Comparison of ENCODE assay signal across 27 cellular contexts in the genomic region with DNA sequence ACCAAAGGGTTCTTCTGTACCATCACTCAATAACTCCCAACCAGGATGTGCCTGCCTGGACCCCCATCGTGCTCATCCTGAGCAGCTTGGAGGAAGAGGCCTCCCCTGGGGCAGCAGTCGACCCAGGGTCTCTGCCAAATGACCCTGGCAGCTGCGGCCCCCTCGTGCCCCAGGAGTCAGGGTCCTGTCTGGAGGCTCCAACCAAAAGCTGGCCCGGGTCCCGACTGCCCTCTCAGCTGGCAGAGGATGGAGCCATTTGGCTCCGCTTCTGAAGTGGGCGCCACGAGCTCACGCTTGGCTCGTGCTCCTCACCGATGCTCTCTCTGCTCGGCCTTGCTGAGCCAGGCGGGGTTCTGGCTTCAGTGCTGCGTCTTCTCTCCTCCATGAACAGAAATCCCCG. TPM values are rescaled to one million over a fixed set of nuclear protein-coding genes. Genes with fewer than 3 reads are reported as not detected.
"Had no signal": no experiment of that assay in that cellular context is flagged by ENCODE, and none has a peak within 500 bp of the region (broad histone marks: within the 10 kb centered on the region; RNA-seq: fewer than 3 reads in every experiment).

No MANE protein-coding gene starts in this region.

- H3K27me3 ChIP-seq: body of pancreas, cardiac muscle cell, neural progenitor cell, transverse colon had no signal

- FAIRE-seq: frontal cortex, islet of Langerhans had no signal

- H2AFZ ChIP-seq: neural progenitor cell had no signal

- H3K4me1 ChIP-seq: adrenal gland, left lung, lower lobe of right lung, neural progenitor cell, spleen, transverse colon had no signal

- DNase-seq: activated CD4-positive, alpha-beta T cell treated with anti-CD3 and anti-CD28 coated beads for 4 hours; activated CD4-positive, alpha-beta T cell treated with anti-CD3 and anti-CD28 coated beads, Interleukin-2, amount 50 U/mL, for 4 hours; activated effector memory CD4-positive, alpha-beta T cell treated with Interleukin-2 at 50 U/mL for 16 hours; activated naive CD4-positive, alpha-beta T cell treated with anti-CD3 and anti-CD28 coated beads for 36 hours; activated naive CD8-positive, alpha-beta T cell treated with anti-CD3 and anti-CD28 coated beads for 36 hours; activated T-cell treated with anti-CD3 and anti-CD28 coated beads for 4 hours; activated T-cell treated with anti-CD3 and anti-CD28 coated beads, Interleukin-2, amount 50 U/mL, for 72 hours; adrenal gland; aorta; body of pancreas; cerebellar nuclear complex; dorsolateral prefrontal cortex; effector memory CD4-positive, alpha-beta T cell; left lung; lower lobe of right lung; mesenchymal stem cell; naive thymus-derived CD8-positive, alpha-beta T cell; right cardiac atrium; spleen; stimulated activated naive CD4-positive, alpha-beta T cell treated with Interleukin-2 at 50 U/mL for 16 hours; transverse colon had no signal

- H3K4me1 Mint-ChIP-seq: activated naive CD8-positive, alpha-beta T cell treated with anti-CD3 and anti-CD28 coated beads for 36 hours had no signal

- H3K27ac ChIP-seq: adrenal gland, body of pancreas, cardiac muscle cell, coronary artery, dorsolateral prefrontal cortex, left lung, lower lobe of right lung, neural progenitor cell, spleen, transverse colon had no signal

- H3K4me3 ChIP-seq: adrenal gland, body of pancreas, cardiac muscle cell, coronary artery, dorsolateral prefrontal cortex, left lung, lower lobe of right lung, neural progenitor cell, spleen, transverse colon had no signal

- H3K27ac Mint-ChIP-seq: activated naive CD4-positive, alpha-beta T cell treated with anti-CD3 and anti-CD28 coated beads for 36 hours; activated naive CD8-positive, alpha-beta T cell treated with anti-CD3 and anti-CD28 coated beads for 36 hours; activated T-cell treated with anti-CD3 and anti-CD28 coated beads, Interleukin-2, amount 50 U/mL, for 72 hours; neural progenitor cell had no signal

- H3K4me3 Mint-ChIP-seq: activated naive CD4-positive, alpha-beta T cell treated with anti-CD3 and anti-CD28 coated beads for 36 hours; activated naive CD8-positive, alpha-beta T cell treated with anti-CD3 and anti-CD28 coated beads for 36 hours; activated T-cell treated with anti-CD3 and anti-CD28 coated beads, Interleukin-2, amount 50 U/mL, for 72 hours; naive thymus-derived CD8-positive, alpha-beta T cell; neural progenitor cell had no signal

- H3K4me2 ChIP-seq: neural progenitor cell had no signal

- H3K9me3 ChIP-seq: adrenal gland, body of pancreas, left lung, lower lobe of right lung, spleen, transverse colon had no signal

- H3K36me3 Mint-ChIP-seq: activated naive CD8-positive, alpha-beta T cell treated with anti-CD3 and anti-CD28 coated beads for 36 hours; naive thymus-derived CD8-positive, alpha-beta T cell; neural progenitor cell had no signal

- H3K9ac ChIP-seq: neural progenitor cell had no signal

- ATAC-seq: activated T-cell treated with anti-CD3 and anti-CD28 coated beads, Interleukin-2, amount 50 U/mL, for 72 hours; body of pancreas; left lung; lower lobe of right lung; naive thymus-derived CD8-positive, alpha-beta T cell; right cardiac atrium had no signal

- H3K36me3 ChIP-seq: adrenal gland, cardiac muscle cell, left lung, lower lobe of right lung, neural progenitor cell, spleen, transverse colon had no signal

- H3K9me3 Mint-ChIP-seq: activated naive CD4-positive, alpha-beta T cell treated with anti-CD3 and anti-CD28 coated beads for 36 hours; activated naive CD8-positive, alpha-beta T cell treated with anti-CD3 and anti-CD28 coated beads for 36 hours; activated T-cell treated with anti-CD3 and anti-CD28 coated beads, Interleukin-2, amount 50 U/mL, for 72 hours; neural progenitor cell had no signal

RNA-seq across cellular contexts. Expression of a gene that starts 56.8 kb away (rescaled TPM):
- total RNA-seq: activated naive CD4-positive, alpha-beta T cell treated with anti-CD3 and anti-CD28 coated beads for 36 hours; activated naive CD8-positive, alpha-beta T cell treated with anti-CD3 and anti-CD28 coated beads for 36 hours; naive thymus-derived CD8-positive, alpha-beta T cell; pulmonary artery endothelial cell had no signal
- polyA plus RNA-seq: aorta; cardiac muscle cell; naive thymus-derived CD8-positive, alpha-beta T cell had no signal
